ENCODE assay signal across 19 cellular contexts in genomic region chr9:137117269-137117731, GRCh38. TPM values are rescaled to one million over a fixed set of nuclear protein-coding genes. Genes with fewer than 3 reads are reported as not detected.
"Had no signal": no experiment of that assay in that cellular context is flagged by ENCODE, and none has a peak within 500 bp of the region (broad histone marks: within the 10 kb centered on the region; RNA-seq: fewer than 3 reads in every experiment).

No MANE protein-coding gene starts in this region.

- H3K27ac ChIP-seq: breast epithelium, psoas muscle, thoracic aorta had no signal

- H3K4me1 ChIP-seq: breast epithelium had no signal

- H3K9me3 ChIP-seq: breast epithelium, mucosa of descending colon, psoas muscle, thoracic aorta had no signal

- H3K9me3 Mint-ChIP-seq: activated CD4-positive, alpha-beta memory T cell treated with anti-CD3 and anti-CD28 coated beads, Interleukin-2, amount 10 ng/mL, durations not matched to agents 7 days and 5 days; activated naive CD8-positive, alpha-beta T cell treated with anti-CD3 and anti-CD28 coated beads, Interleukin-2, amount 10 ng/mL, durations not matched to agents 7 days and 5 days; nephron; stimulated activated naive CD8-positive, alpha-beta T cell treated with anti-CD3 and anti-CD28 coated beads, Interleukin-15, amount 100 ng/mL, for 72 hours had no signal

- ATAC-seq: mucosa of descending colon; psoas muscle; stimulated activated naive CD8-positive, alpha-beta T cell treated with anti-CD3 and anti-CD28 coated beads, Interleukin-15, amount 100 ng/mL, for 72 hours had no signal

- FAIRE-seq: colon had no signal

- H3K4me3 ChIP-seq: breast epithelium, lung, mucosa of descending colon, psoas muscle, thoracic aorta had no signal

- H3K4me1 Mint-ChIP-seq: nephron had no signal

- DNase-seq: activated CD4-positive, alpha-beta memory T cell treated with anti-CD3 and anti-CD28 coated beads, Interleukin-2, amount 10 ng/mL, durations not matched to agents 7 days and 5 days; activated gamma-delta T cell treated with Interleukin-2 at 50 U/mL for 16 hours; activated naive CD8-positive, alpha-beta T cell treated with anti-CD3 and anti-CD28 coated beads, Interleukin-2, amount 10 ng/mL, durations not matched to agents 7 days and 5 days; activated T-cell treated with anti-CD3 and anti-CD28 coated beads, Interleukin-2, amount 50 U/mL, for 48 hours; foreskin melanocyte; kidney glomerular epithelial cell; mucosa of descending colon; psoas muscle; stimulated activated CD4-positive, alpha-beta T cell treated with anti-CD3 and anti-CD28 coated beads, Interleukin-4, amount 100 ng/mL, for 1 hour; stimulated activated CD8-positive, alpha-beta memory T cell treated with anti-CD3 and anti-CD28 coated beads, Interleukin-4, amount 100 ng/mL, for 48 hours; stimulated activated naive CD8-positive, alpha-beta T cell treated with anti-CD3 and anti-CD28 coated beads, Interleukin-15, amount 100 ng/mL, for 72 hours; SW 1271 had no signal

- H3K27me3 Mint-ChIP-seq: activated CD4-positive, alpha-beta memory T cell treated with anti-CD3 and anti-CD28 coated beads, Interleukin-2, amount 10 ng/mL, durations not matched to agents 7 days and 5 days; activated naive CD8-positive, alpha-beta T cell treated with anti-CD3 and anti-CD28 coated beads, Interleukin-2, amount 10 ng/mL, durations not matched to agents 7 days and 5 days; stimulated activated naive CD8-positive, alpha-beta T cell treated with anti-CD3 and anti-CD28 coated beads, Interleukin-15, amount 100 ng/mL, for 72 hours had no signal

- H3K4me3 Mint-ChIP-seq: activated CD4-positive, alpha-beta memory T cell treated with anti-CD3 and anti-CD28 coated beads, Interleukin-2, amount 10 ng/mL, durations not matched to agents 7 days and 5 days; activated naive CD8-positive, alpha-beta T cell treated with anti-CD3 and anti-CD28 coated beads, Interleukin-2, amount 10 ng/mL, durations not matched to agents 7 days and 5 days; stimulated activated naive CD8-positive, alpha-beta T cell treated with anti-CD3 and anti-CD28 coated beads, Interleukin-15, amount 100 ng/mL, for 72 hours had no signal

- H3K36me3 ChIP-seq: breast epithelium had no signal

- H3K36me3 Mint-ChIP-seq: activated naive CD8-positive, alpha-beta T cell treated with anti-CD3 and anti-CD28 coated beads, Interleukin-2, amount 10 ng/mL, durations not matched to agents 7 days and 5 days had no signal

- H3K27me3 ChIP-seq: breast epithelium had no signal

- H3K27ac Mint-ChIP-seq: activated CD4-positive, alpha-beta memory T cell treated with anti-CD3 and anti-CD28 coated beads, Interleukin-2, amount 10 ng/mL, durations not matched to agents 7 days and 5 days; activated naive CD8-positive, alpha-beta T cell treated with anti-CD3 and anti-CD28 coated beads, Interleukin-2, amount 10 ng/mL, durations not matched to agents 7 days and 5 days; nephron; stimulated activated naive CD8-positive, alpha-beta T cell treated with anti-CD3 and anti-CD28 coated beads, Interleukin-15, amount 100 ng/mL, for 72 hours had no signal

RNA-seq across cellular contexts. Expression of gene GRIN1, which starts 21.7 kb away (rescaled TPM):
- total RNA-seq: activated naive CD8-positive, alpha-beta T cell treated with anti-CD3 and anti-CD28 coated beads, Interleukin-2, amount 10 ng/mL, durations not matched to agents 7 days and 5 days; aorta; omental fat pad; psoas muscle; thoracic aorta had no signal
- polyA plus RNA-seq: aorta had no signal
